In genomic region chr10:26437637-26438461, GRCh38 we compare ENCODE assay signal across 9 cellular contexts. TPM values are rescaled to one million over a fixed set of nuclear protein-coding genes. Genes with fewer than 3 reads are reported as not detected.
DNase-seq lines count a peak whose midpoint lies in the region; FAIRE-seq and TF ChIP-seq lines count a peak whose summit lies in the region.
"Had no signal": no experiment of that assay in that cellular context is flagged by ENCODE, and none has a peak within 500 bp of the region (broad histone marks: within the 10 kb centered on the region; RNA-seq: fewer than 3 reads in every experiment).

TSS of gene APBB1IP (plus strand) at chr10:26438341. CDS start at chr10:26492327, 53,986 bp downstream.

- no peak within 1 kb of the TSS for H3K27ac ChIP-seq in PC-9
- H3K27ac ChIP-seq: VCaP had no signal

- peaks cover 39% of the 10 kb centered on the region for H3K4me1 Mint-ChIP-seq in activated T-helper 2 cell treated with anti-CD3 and anti-CD28 coated beads, Interferon-gamma antibody, Interleukin-2, Interleukin-4, amounts not matched to agents 10 μg/mL and 5 μg/mL and 100 μg/mL, durations not matched to agents 14 hours and 24 hours and 36 hours (ENCODE audit: low read depth)
- no peaks in the 10 kb centered on the region for H3K4me1 Mint-ChIP-seq in glutamatergic neuron (ENCODE audit: low read depth, unreplicated experiment)

- H3K4me3 Mint-ChIP-seq in activated T-helper 2 cell treated with anti-CD3 and anti-CD28 coated beads, Interferon-gamma antibody, Interleukin-2, Interleukin-4, amounts not matched to agents 10 μg/mL and 5 μg/mL and 100 μg/mL, durations not matched to agents 14 hours and 24 hours and 36 hours (ENCODE audit: low read depth) = peak within 1 kb of the TSS; percentile 92
- H3K4me3 Mint-ChIP-seq in glutamatergic neuron (ENCODE audit: unreplicated experiment) = peak within 1 kb of the TSS; percentile 80

- DNase-seq in GM12865 (ENCODE audit: low read depth) (peak; percentile 88), HFF-Myc (ENCODE audit: extremely low read depth, low read depth) (no peak), NOMO-1 (lab: John Stamatoyannopoulos, UW; ENCODE audit: unreplicated experiment in 2 of 2) (peak; percentile 99 to 100), glutamatergic neuron (peak; percentile 24), pons (ENCODE audit: low spot score) (peak; percentile 81), HTR-8/SVneo (ENCODE audit: insufficient read length, low spot score) (no peak), PC-9 (no peak)
- DNase-seq in activated T-helper 2 cell treated with anti-CD3 and anti-CD28 coated beads, Interferon-gamma antibody, Interleukin-2, Interleukin-4, amounts not matched to agents 10 μg/mL and 5 μg/mL and 100 μg/mL, durations not matched to agents 14 hours and 24 hours and 36 hours (ENCODE audit: low spot score) = peak; percentile 52

- no TSS peak for BruUV-seq in PC-9 (replicated peaks; lab: Mats Ljungman, UMichigan)

- H3K27me3 ChIP-seq in PC-9 (ENCODE audit: insufficient read depth, low read depth) = peaks cover 19% of the 10 kb centered on the region

- no peaks in the 10 kb centered on the region for H3K9me3 Mint-ChIP-seq in activated T-helper 2 cell treated with anti-CD3 and anti-CD28 coated beads, Interferon-gamma antibody, Interleukin-2, Interleukin-4, amounts not matched to agents 10 μg/mL and 5 μg/mL and 100 μg/mL, durations not matched to agents 14 hours and 24 hours and 36 hours
- peaks cover 2% of the 10 kb centered on the region for H3K9me3 Mint-ChIP-seq in glutamatergic neuron (ENCODE audit: unreplicated experiment)

- CTCF ChIA-PET in PC-9 (lab: Charles Lee) = no interaction called here

- H3K4me3 ChIP-seq in GM12865 (ENCODE audit: low read depth, low read length) (peak within 1 kb of the TSS; percentile 93), HFF-Myc (replicated peaks; ENCODE audit: low read depth, low read length) (0 out of 2 replicates have a peak within 1 kb of the TSS, but pooled peaks have one; percentile 3), PC-9 (no peak within 1 kb of the TSS)

- no peak for FAIRE-seq in HTR-8/SVneo (lab: Jason Lieb, UNC)

- H3K4me1 ChIP-seq in PC-9 (replicated peaks; ENCODE audit: insufficient read depth) = no peaks in the 10 kb centered on the region

- no peak within 1 kb of the TSS for H2AFZ ChIP-seq in PC-9

- intact Hi-C loops in activated T-helper 2 cell treated with anti-CD3 and anti-CD28 coated beads, Interferon-gamma antibody, Interleukin-2, Interleukin-4, amounts not matched to agents 10 μg/mL and 5 μg/mL and 100 μg/mL, durations not matched to agents 14 hours and 24 hours and 36 hours (cut with micrococcal nuclease) = loop anchor here (1.0 to 10.0 kb wide), 6 partner anchors 9 to 1067 kb away; partner anchors contain the start of genes ACBD5, PDSS1 and RAB18
- intact Hi-C loops in PC-9 (cut with micrococcal nuclease; ENCODE audit: unreplicated experiment) = no loop called here

- H3K27me3 Mint-ChIP-seq in activated T-helper 2 cell treated with anti-CD3 and anti-CD28 coated beads, Interferon-gamma antibody, Interleukin-2, Interleukin-4, amounts not matched to agents 10 μg/mL and 5 μg/mL and 100 μg/mL, durations not matched to agents 14 hours and 24 hours and 36 hours (ENCODE audit: low read depth) = no peaks in the 10 kb centered on the region
- peaks cover 11% of the 10 kb centered on the region for H3K27me3 Mint-ChIP-seq in glutamatergic neuron (ENCODE audit: unreplicated experiment)

- no peaks in the 10 kb centered on the region for H3K9me2 ChIP-seq in PC-9 (ENCODE audit: insufficient read depth)

- no peaks in the 10 kb centered on the region for H3K36me3 ChIP-seq in PC-9 (ENCODE audit: low read depth)

- no peaks in the 10 kb centered on the region for H3F3A ChIP-seq in PC-9 (ENCODE audit: insufficient read depth, low read depth)

- H3K9me3 ChIP-seq in PC-9 (ENCODE audit: insufficient read depth, low read depth) = no peaks in the 10 kb centered on the region

- no peaks in the 10 kb centered on the region for H3K79me2 ChIP-seq in PC-9 (ENCODE audit: low read depth)

- TF ChIP-seq CTCF in GM12865 (IDR thresholded peaks at IDR 0.05; ENCODE audit: insufficient read depth, low read depth, low read length, missing control alignments) (no peak), HFF-Myc (IDR thresholded peaks at IDR 0.05; ENCODE audit: low read depth, low read length, missing control alignments) (no peak), glutamatergic neuron (IDR thresholded peaks at IDR 0.05; ENCODE audit: partially characterized antibody, unreplicated experiment) (no peak), PC-9 (conservative IDR thresholded peaks at IDR 0.05) (no peak)

- peaks cover 17% of the 10 kb centered on the region for H3K36me3 Mint-ChIP-seq in activated T-helper 2 cell treated with anti-CD3 and anti-CD28 coated beads, Interferon-gamma antibody, Interleukin-2, Interleukin-4, amounts not matched to agents 10 μg/mL and 5 μg/mL and 100 μg/mL, durations not matched to agents 14 hours and 24 hours and 36 hours (ENCODE audit: low read depth)
- H3K36me3 Mint-ChIP-seq in glutamatergic neuron (ENCODE audit: unreplicated experiment) = no peaks in the 10 kb centered on the region

- POLR2A ChIA-PET in PC-9 (lab: Charles Lee; ENCODE audit: unreplicated experiment) = interaction anchor here (0.6 kb wide), 1 partner anchor 303 kb away, joined by 3 read pairs; no protein-coding TSS in a partner anchor

- H3K4me2 ChIP-seq in PC-9 = no peak within 1 kb of the TSS

- H4K20me1 ChIP-seq in PC-9 (ENCODE audit: insufficient read depth) = no peaks in the 10 kb centered on the region

- H3K27ac Mint-ChIP-seq in activated T-helper 2 cell treated with anti-CD3 and anti-CD28 coated beads, Interferon-gamma antibody, Interleukin-2, Interleukin-4, amounts not matched to agents 10 μg/mL and 5 μg/mL and 100 μg/mL, durations not matched to agents 14 hours and 24 hours and 36 hours = peak within 1 kb of the TSS; percentile 90
- no peak within 1 kb of the TSS for H3K27ac Mint-ChIP-seq in glutamatergic neuron (ENCODE audit: unreplicated experiment)

RNA-seq across cellular contexts. Expression of gene APBB1IP, which starts in this region (rescaled TPM):
- total RNA-seq in activated T-helper 2 cell treated with anti-CD3 and anti-CD28 coated beads, Interferon-gamma antibody, Interleukin-2, Interleukin-4, amounts not matched to agents 10 μg/mL and 5 μg/mL and 100 μg/mL, durations not matched to agents 14 hours and 24 hours and 36 hours = 45.2 and 47.4 TPM in 2 replicates
- total RNA-seq in glutamatergic neuron (ENCODE audit: unreplicated experiment) = not detected
- not detected in 2 replicates for total RNA-seq in PC-9 (2021)

Comparison
In these comparisons a context has a peak if more than half of its experiments do, and no peak if none do; other contexts are left out.
1. RNA of gene APBB1IP (total RNA-seq): 45.2 to 47.4 TPM in activated T-helper 2 cell treated with anti-CD3 and anti-CD28 coated beads, Interferon-gamma antibody, Interleukin-2, Interleukin-4, amounts not matched to agents 10 μg/mL and 5 μg/mL and 100 μg/mL, durations not matched to agents 14 hours and 24 hours and 36 hours; not detected in glutamatergic neuron (single experiment) and not detected in PC-9; every median in the first group is over 10 times any median in the second.
2. Peak in DNase-seq in glutamatergic neuron; RNA of the gene not detected or under 1 TPM.
3. DNase-seq: peak in GM12865 (single experiment), NOMO-1 (2 of 2), activated T-helper 2 cell treated with anti-CD3 and anti-CD28 coated beads, Interferon-gamma antibody, Interleukin-2, Interleukin-4, amounts not matched to agents 10 μg/mL and 5 μg/mL and 100 μg/mL, durations not matched to agents 14 hours and 24 hours and 36 hours (single experiment) and pons (single experiment); none in HFF-Myc (single experiment), HTR-8/SVneo (single experiment) and PC-9 (0 of 2).